Comparison of ENCODE assay signal across 1 cellular context in genomic region chr2:71505770-71506140, GRCh38.
TF ChIP-seq lines count a peak whose summit lies in the region.

No MANE protein-coding gene starts in this region.

TF ChIP-seq in H1, 55 proteins besides CTCF, POLR2A, EP300 and RAD21:
- TF ChIP-seq CREB1 (IDR thresholded peaks at IDR 0.05): no peak
- no peak for TF ChIP-seq SIX5 (IDR thresholded peaks at IDR 0.05; ENCODE audit: low read depth, low read length)
- no peak for TF ChIP-seq ASH2L (IDR thresholded peaks at IDR 0.05; ENCODE audit: low read length)
- TF ChIP-seq SIRT6 (IDR thresholded peaks at IDR 0.05; ENCODE audit: low read length): no peak
- TF ChIP-seq SP4 (IDR thresholded peaks at IDR 0.05; ENCODE audit: low read length): no peak
- no peak for TF ChIP-seq RBBP5 (IDR thresholded peaks at IDR 0.05; ENCODE audit: borderline replicate concordance, low read depth, low read length)
- TF ChIP-seq GABPA (IDR thresholded peaks at IDR 0.05; ENCODE audit: borderline replicate concordance, insufficient read depth, low read length): no peak
- no peak for TF ChIP-seq NRF1 (IDR thresholded peaks at IDR 0.05; ENCODE audit: low read depth, low read length)
- TF ChIP-seq TAF1 (IDR thresholded peaks at IDR 0.05; ENCODE audit: low read depth, low read length): no peak
- no peak for TF ChIP-seq BRCA1 (IDR thresholded peaks at IDR 0.05; ENCODE audit: low read depth, low read length)
- TF ChIP-seq SP1 (IDR thresholded peaks at IDR 0.05; ENCODE audit: low read depth, low read length): no peak
- TF ChIP-seq MAFK (IDR thresholded peaks at IDR 0.05; ENCODE audit: low read depth, low read length): no peak
- TF ChIP-seq ATF2 (IDR thresholded peaks at IDR 0.05; ENCODE audit: low read length): no peak
- no peak for TF ChIP-seq USF2 (IDR thresholded peaks at IDR 0.05; ENCODE audit: low read length)
- TF ChIP-seq NANOG (IDR thresholded peaks at IDR 0.05; ENCODE audit: insufficient read depth, low read depth, low read length, poor library complexity, severe bottlenecking): no peak
- TF ChIP-seq BCL11A (IDR thresholded peaks at IDR 0.05; ENCODE audit: low read depth in 2 of 2, low read length in 2 of 2): no peak
- TF ChIP-seq TEAD4 (IDR thresholded peaks at IDR 0.05; ENCODE audit: low read depth, low read length): no peak
